Comparison of ENCODE assay signal across 29 cellular contexts in genomic region chr22:24178021-24178431, GRCh38. TPM values are rescaled to one million over a fixed set of nuclear protein-coding genes. Genes with fewer than 3 reads are reported as not detected.
DNase-seq lines count a peak whose midpoint lies in the region; ATAC-seq and TF ChIP-seq lines count a peak whose summit lies in the region.
"Had no signal": no experiment of that assay in that cellular context is flagged by ENCODE, and none has a peak within 500 bp of the region (broad histone marks: within the 10 kb centered on the region; RNA-seq: fewer than 3 reads in every experiment).

No MANE protein-coding gene starts in this region.

- H3K27ac ChIP-seq in heart left ventricle (peak overlapping the region in 8 of 12 donors; percentile 9 to 84 (median 70)), mesenchymal stem cell (ENCODE audit: low read length, poor library complexity, severe bottlenecking) (no peak overlapping the region), vagina (peak overlapping the region; percentile 69)
- H3K27ac ChIP-seq: cardiac muscle cell, hepatocyte, left lung, SK-N-MC had no signal

- H3K9me3 Mint-ChIP-seq in dendritic cell treated with granulocyte-macrophage colony-stimulating factor and Interleukin-4, amounts not matched to agents 40 ng/mL and 50 ng/mL, for 4 days, result no peaks in the 10 kb centered on the region
- H3K9me3 Mint-ChIP-seq in progenitor cell of endocrine pancreas (ENCODE audit: low read depth), result no peaks in the 10 kb centered on the region
- H3K9me3 Mint-ChIP-seq: activated naive CD4-positive, alpha-beta T cell treated with anti-CD3 and anti-CD28 coated beads, Interleukin-2, amount 50 U/mL, for 24 hours; CD4-positive, alpha-beta memory T cell; immature natural killer cell; mesothelial cell of epicardium; naive thymus-derived CD8-positive, alpha-beta T cell had no signal

- H3K79me1 ChIP-seq in mesenchymal stem cell (replicated peaks; ENCODE audit: low read length, poor library complexity, severe bottlenecking), result peaks cover 7% of the 10 kb centered on the region

- H2AFZ ChIP-seq in mesenchymal stem cell (ENCODE audit: low read depth, low read length), result no peak overlapping the region
- H2AFZ ChIP-seq: hepatocyte had no signal

- no peak overlapping the region for H3K14ac ChIP-seq in mesenchymal stem cell (ENCODE audit: low read length in 2 of 2)

- ATAC-seq in heart left ventricle (no peak), left cardiac atrium (no peak)
- ATAC-seq: esophagus mucosa, left lung had no signal

- H3K4me1 ChIP-seq in heart left ventricle, result peaks cover 0 to 72% (median 42%) of the 10 kb centered on the region in 12 donors
- H3K4me1 ChIP-seq in mesenchymal stem cell (ENCODE audit: control insufficient read depth, insufficient read depth, low read depth, low read length), result peaks cover 8% of the 10 kb centered on the region
- H3K4me1 ChIP-seq in vagina, result peaks cover 50% of the 10 kb centered on the region

- H3K9me3 ChIP-seq in heart left ventricle (no peaks in the 10 kb centered on the region), mesenchymal stem cell (ENCODE audit: control insufficient read depth, low read length) (no peaks in the 10 kb centered on the region), vagina (no peaks in the 10 kb centered on the region)
- H3K9me3 ChIP-seq: A549, left lung, spleen had no signal

- H3K23ac ChIP-seq in mesenchymal stem cell (ENCODE audit: low read length in 2 of 2), result no peak overlapping the region

- H2BK15ac ChIP-seq in mesenchymal stem cell (ENCODE audit: low read depth, poor library complexity, severe bottlenecking), result peak overlapping the region; percentile 12

- H3K27me3 Mint-ChIP-seq in dendritic cell treated with granulocyte-macrophage colony-stimulating factor and Interleukin-4, amounts not matched to agents 40 ng/mL and 50 ng/mL, for 4 days, result no peaks in the 10 kb centered on the region
- no peaks in the 10 kb centered on the region for H3K27me3 Mint-ChIP-seq in progenitor cell of endocrine pancreas
- H3K27me3 Mint-ChIP-seq: activated naive CD4-positive, alpha-beta T cell treated with anti-CD3 and anti-CD28 coated beads, Interleukin-2, amount 50 U/mL, for 24 hours; CD4-positive, alpha-beta memory T cell; naive thymus-derived CD8-positive, alpha-beta T cell had no signal

- no peak overlapping the region for H3K4ac ChIP-seq in mesenchymal stem cell (ENCODE audit: low read depth in 1 of 2, low read length in 2 of 2)

- H2BK12ac ChIP-seq in mesenchymal stem cell (ENCODE audit: low read length in 2 of 2), result no peak overlapping the region

- H3K4me2 ChIP-seq in mesenchymal stem cell (ENCODE audit: low read length, poor library complexity, severe bottlenecking), result no peak overlapping the region
- H3K4me2 ChIP-seq: A549, hepatocyte had no signal

- no peak for TF ChIP-seq POLR2A in heart left ventricle (IDR thresholded peaks at IDR 0.05)
- no peak for TF ChIP-seq POLR2A in vagina (IDR thresholded peaks at IDR 0.05)

- 81 to 93% (median 90%) methylated on average over 8 to 12 of the region's 12 CpGs for WGBS in heart left ventricle, 4 donors
- 97% methylated on average over 12 of the region's 12 CpGs for WGBS in mesenchymal stem cell

- H3K4me3 Mint-ChIP-seq in dendritic cell treated with granulocyte-macrophage colony-stimulating factor and Interleukin-4, amounts not matched to agents 40 ng/mL and 50 ng/mL, for 4 days, result no peak overlapping the region
- H3K4me3 Mint-ChIP-seq in progenitor cell of endocrine pancreas (ENCODE audit: low read depth), result no peak overlapping the region
- H3K4me3 Mint-ChIP-seq: activated naive CD4-positive, alpha-beta T cell treated with anti-CD3 and anti-CD28 coated beads, Interleukin-2, amount 50 U/mL, for 24 hours; CD4-positive, alpha-beta memory T cell; immature natural killer cell; mesothelial cell of epicardium; naive thymus-derived CD8-positive, alpha-beta T cell had no signal

- no peak overlapping the region for H4K8ac ChIP-seq in mesenchymal stem cell (ENCODE audit: low read length)

- intact Hi-C loops in heart left ventricle (cut with DNase I) (loop anchor here in 4 of 10 donors (5.0 to 10.0 kb wide), 5 partner anchors 71 to 223 kb away; partner anchors contain the start of gene GSTT4 (in 2 of the 4)), left cardiac atrium (cut with DNase I) (loop anchor here in 1 of 2 donors (5.0 kb wide), 1 partner anchor 76 kb away; no protein-coding TSS in a partner anchor), vagina (cut with DNase I) (no loop called here)
- intact Hi-C loops in dendritic cell treated with granulocyte-macrophage colony-stimulating factor and Interleukin-4, amounts not matched to agents 40 ng/mL and 50 ng/mL, for 4 days (cut with micrococcal nuclease), result loop anchor here (10.0 kb wide), 2 partner anchors 63 to 193 kb away; partner anchors contain the start of gene GSTT2

- H4K91ac ChIP-seq in mesenchymal stem cell (ENCODE audit: low read length), result no peak overlapping the region

- H2BK120ac ChIP-seq in mesenchymal stem cell (ENCODE audit: low read depth, low read length), result no peak overlapping the region

- no peak overlapping the region for H3K18ac ChIP-seq in mesenchymal stem cell (ENCODE audit: low read depth in 1 of 2, low read length in 2 of 2)

- peaks cover 21% of the 10 kb centered on the region for H3K4me1 Mint-ChIP-seq in dendritic cell treated with granulocyte-macrophage colony-stimulating factor and Interleukin-4, amounts not matched to agents 40 ng/mL and 50 ng/mL, for 4 days (ENCODE audit: low read depth)
- H3K4me1 Mint-ChIP-seq in progenitor cell of endocrine pancreas (ENCODE audit: low read depth), result no peaks in the 10 kb centered on the region
- H3K4me1 Mint-ChIP-seq: activated naive CD4-positive, alpha-beta T cell treated with anti-CD3 and anti-CD28 coated beads, Interleukin-2, amount 50 U/mL, for 24 hours; CD4-positive, alpha-beta memory T cell; immature natural killer cell had no signal

- H2AK5ac ChIP-seq in mesenchymal stem cell (ENCODE audit: low read length, severe bottlenecking), result no peak overlapping the region

- H3K9ac ChIP-seq in mesenchymal stem cell (ENCODE audit: low read length), result no peak overlapping the region

- peaks cover 69% of the 10 kb centered on the region for H3K36me3 Mint-ChIP-seq in dendritic cell treated with granulocyte-macrophage colony-stimulating factor and Interleukin-4, amounts not matched to agents 40 ng/mL and 50 ng/mL, for 4 days (ENCODE audit: low read depth)
- H3K36me3 Mint-ChIP-seq in progenitor cell of endocrine pancreas (ENCODE audit: insufficient read depth), result peaks cover 1% of the 10 kb centered on the region
- H3K36me3 Mint-ChIP-seq: activated naive CD4-positive, alpha-beta T cell treated with anti-CD3 and anti-CD28 coated beads, Interleukin-2, amount 50 U/mL, for 24 hours; mesothelial cell of epicardium had no signal

- TF ChIP-seq CTCF in heart left ventricle (IDR thresholded peaks at IDR 0.05), result no peak
- no peak for TF ChIP-seq CTCF in vagina (IDR thresholded peaks at IDR 0.05)
- TF ChIP-seq CTCF in progenitor cell of endocrine pancreas (IDR thresholded peaks at IDR 0.05; ENCODE audit: unreplicated experiment), result no peak

- H2BK5ac ChIP-seq in mesenchymal stem cell (ENCODE audit: low read depth, low read length, poor library complexity, severe bottlenecking), result no peak overlapping the region

- H3K4me3 ChIP-seq in heart left ventricle (no peak overlapping the region), mesenchymal stem cell (ENCODE audit: insufficient read depth in 1 of 2, low read depth in 1 of 2, low read length in 2 of 2) (no peak overlapping the region), vagina (no peak overlapping the region)
- H3K4me3 ChIP-seq: A549, cardiac muscle cell, hepatocyte, left lung, SK-N-MC, spleen had no signal

- peak overlapping the region; percentile 30 for H3K27ac Mint-ChIP-seq in dendritic cell treated with granulocyte-macrophage colony-stimulating factor and Interleukin-4, amounts not matched to agents 40 ng/mL and 50 ng/mL, for 4 days
- no peak overlapping the region for H3K27ac Mint-ChIP-seq in progenitor cell of endocrine pancreas
- H3K27ac Mint-ChIP-seq: activated naive CD4-positive, alpha-beta T cell treated with anti-CD3 and anti-CD28 coated beads, Interleukin-2, amount 50 U/mL, for 24 hours; mesothelial cell of epicardium had no signal

- peaks cover 0 to 48% (median 23%) of the 10 kb centered on the region in 9 donors for H3K36me3 ChIP-seq in heart left ventricle
- peaks cover 37 to 60% of the 10 kb centered on the region in 2 experiments for H3K36me3 ChIP-seq in mesenchymal stem cell (ENCODE audit: control insufficient read depth in 1 of 2, insufficient read depth in 2 of 2, low read depth in 1 of 2, low read length in 2 of 2)
- peaks cover 0 to 34% of the 10 kb centered on the region in 2 donors for H3K36me3 ChIP-seq in vagina

- no peaks in the 10 kb centered on the region for H3K27me3 ChIP-seq in heart left ventricle
- no peaks in the 10 kb centered on the region for H3K27me3 ChIP-seq in mesenchymal stem cell (ENCODE audit: control insufficient read depth in 1 of 2, insufficient read depth in 1 of 2, low read length in 2 of 2)
- H3K27me3 ChIP-seq in vagina, result no peaks in the 10 kb centered on the region
- H3K27me3 ChIP-seq: cardiac muscle cell, hepatocyte, left lung, spleen had no signal

- DNase-seq in heart left ventricle (peak in 2 of 5 donors; percentile 27 to 53), left cardiac atrium (no peak), mesenchymal stem cell (no peak), vagina (ENCODE audit: extremely low spot score in 2 of 2) (no peak), NCI-H1092 (lab: John Stamatoyannopoulos, UW) (no peak), SIG-M5 (lab: John Stamatoyannopoulos, UW) (no peak), progenitor cell of endocrine pancreas (ENCODE audit: low spot score, unreplicated experiment) (no peak)
- DNase-seq: activated CD4-positive, alpha-beta T cell treated with anti-CD3 and anti-CD28 coated beads, Interleukin-2, amount 50 U/mL, for 4 hours; activated CD4-positive, CD25-positive, alpha-beta regulatory T cell; anterior cingulate cortex; cortex of kidney; foreskin melanocyte; immature natural killer cell; NCI-H1105 treated with DMSO at 0.1 percent for 48 hours; NCI-H2081; NCI-H2227 treated with DMSO at 0.1 percent for 48 hours; retina; spleen had no signal

RNA-seq across cellular contexts. Expression of gene SUSD2, which starts 3.3 kb away (rescaled TPM):
- total RNA-seq in heart left ventricle (10 to 100 TPM in 1 of 9 donors, 1 to 10 TPM in 8; 1.5 to 12.6 (median 2.6) TPM), left cardiac atrium (1 to 10 TPM; 7.5 to 7.7 TPM), vagina (9.1 TPM), progenitor cell of endocrine pancreas (0.75 and 0.79 TPM in 2 replicates)
- 1 to 10 TPM; 2.7 to 3.5 TPM for polyA plus RNA-seq in heart left ventricle
- polyA plus RNA-seq in mesenchymal stem cell (2013, experiment 1 of 2), result 19.4 TPM
- 19.1 TPM for polyA plus RNA-seq in mesenchymal stem cell (2013, experiment 2 of 2)
